Comparison of ENCODE assay signal across 8 cellular contexts in the genomic region with DNA sequence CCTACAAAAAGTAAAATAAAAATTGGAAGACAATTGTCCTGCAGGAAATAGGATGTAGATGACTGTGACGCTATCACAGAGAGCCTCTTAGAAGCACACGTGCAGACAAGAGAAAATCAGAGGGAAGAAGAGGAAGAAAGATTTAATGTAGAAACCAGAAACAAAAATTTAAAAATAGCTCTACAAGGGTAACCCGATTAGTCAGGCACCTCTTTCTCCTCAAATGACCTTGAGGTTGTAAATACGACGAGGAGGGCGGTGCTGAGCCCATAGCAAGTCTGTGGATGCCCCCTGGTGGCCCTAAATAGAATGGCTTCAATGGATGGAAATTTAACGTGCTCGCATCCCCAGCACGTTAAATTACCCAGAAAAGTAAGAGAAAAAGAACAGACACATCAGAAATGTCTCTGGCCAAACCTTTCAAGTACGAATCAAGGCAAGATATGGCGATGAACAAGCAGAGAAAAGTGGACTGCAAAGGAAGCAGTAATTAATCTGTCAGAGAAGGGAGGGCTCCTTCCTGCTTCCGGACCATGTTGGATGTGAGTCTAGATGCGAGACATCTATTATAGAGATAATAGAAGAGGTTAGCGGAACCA. TPM values are rescaled to one million over a fixed set of nuclear protein-coding genes. Genes with fewer than 3 reads are reported as not detected.
DNase-seq lines count a peak whose midpoint lies in the region; ATAC-seq and TF ChIP-seq lines count a peak whose summit lies in the region.

No MANE protein-coding gene starts in this region.

- POLR2A ChIA-PET in AG04450 (lab: Yijun Ruan, JAX), result interaction anchor here (0.6 to 2.8 kb wide), 6 partner anchors 10 to 61 kb away, joined by 3 to 17 read pairs (median 4); partner anchors contain the start of genes BICRAL and TBCC
- POLR2A ChIA-PET in activated CD4-positive, alpha-beta memory T cell treated with anti-CD3 and anti-CD28 coated beads for 36 hours (lab: Charles Lee), result interaction anchor here (1.3 to 2.5 kb wide), 4 partner anchors 19 to 89 kb away, joined by 3 to 15 read pairs (median 4); partner anchors contain the start of gene TBCC

- DNase-seq in AG04450 (ENCODE audit: low read depth, low spot score) (peak; percentile 87), NCI-H748 treated with DMSO at 0.1 percent for 48 hours (lab: John Stamatoyannopoulos, UW) (peak; percentile 80), lung microvascular endothelial cell (ENCODE audit: low read depth in 2 of 2) (peak; percentile 88 to 89)
- DNase-seq in activated CD4-positive, alpha-beta memory T cell treated with anti-CD3 and anti-CD28 coated beads for 36 hours, result peak; percentile 80
- peak; percentile 65 for DNase-seq in effector CD4-positive, alpha-beta T cell
- peak; percentile 58 for DNase-seq in stimulated activated CD8-positive, alpha-beta memory T cell treated with anti-CD3 and anti-CD28 coated beads, Interleukin-12 subunit alpha, Interleukin-12 subunit beta, amount 100 ng/mL, for 1 hour (ENCODE audit: low read depth)

- peaks cover 2% of the 10 kb centered on the region; the same call in 1 of the 2 replicates for H3K9me3 ChIP-seq in AG04450 (ENCODE audit: control insufficient read depth, insufficient read depth, low read length)

- TF ChIP-seq CTCF in AG04450 (IDR thresholded peaks at IDR 0.05; ENCODE audit: low read depth, low read length), result peak; percentile 93

- intact Hi-C loops in activated CD4-positive, alpha-beta memory T cell treated with anti-CD3 and anti-CD28 coated beads for 36 hours (cut with micrococcal nuclease), result loop anchor here (1.0 to 5.0 kb wide), 7 partner anchors 20 to 171 kb away; partner anchors contain the start of genes BICRAL, RPL7L1 and TBCC

- H3K9me3 Mint-ChIP-seq in activated CD4-positive, alpha-beta memory T cell treated with anti-CD3 and anti-CD28 coated beads for 36 hours, result no peaks in the 10 kb centered on the region

- ATAC-seq in GM18870 (IDR thresholded peaks at IDR 0.05; ENCODE audit: unreplicated experiment) (peak; percentile 52), HG03521 (IDR thresholded peaks at IDR 0.05; ENCODE audit: unreplicated experiment) (peak; percentile 71)

- CTCF ChIA-PET in AG04450 (lab: Charles Lee), result interaction anchor here (0.6 to 4.2 kb wide), 30 partner anchors 9 to 179 kb away, joined by 3 to 57 read pairs (median 4); partner anchors contain the start of genes RPL7L1 and TBCC
- CTCF ChIA-PET in activated CD4-positive, alpha-beta memory T cell treated with anti-CD3 and anti-CD28 coated beads for 36 hours (lab: Charles Lee), result interaction anchor here (0.5 to 4.1 kb wide), 47 partner anchors 8 to 512 kb away, joined by 3 to 88 read pairs (median 4); partner anchors contain the start of genes CNPY3, RPL7L1 and TBCC

- H3K27me3 ChIP-seq in AG04450 (ENCODE audit: control insufficient read depth, insufficient read depth, low read length), result no peaks in the 10 kb centered on the region

- H3K27ac Mint-ChIP-seq in activated CD4-positive, alpha-beta memory T cell treated with anti-CD3 and anti-CD28 coated beads for 36 hours, result peak overlapping the region; percentile 93

- no peaks in the 10 kb centered on the region for H3K36me3 Mint-ChIP-seq in activated CD4-positive, alpha-beta memory T cell treated with anti-CD3 and anti-CD28 coated beads for 36 hours

- H3K4me3 ChIP-seq in AG04450 (ENCODE audit: low read depth, low read length), result peak overlapping the region; percentile 40

- H3K27ac ChIP-seq in AG04450 (ENCODE audit: low read depth, low read length), result peak overlapping the region; percentile 49

- H3K4me1 Mint-ChIP-seq in activated CD4-positive, alpha-beta memory T cell treated with anti-CD3 and anti-CD28 coated beads for 36 hours (ENCODE audit: low read depth), result peaks cover 20% of the 10 kb centered on the region

- H3K4me3 Mint-ChIP-seq in activated CD4-positive, alpha-beta memory T cell treated with anti-CD3 and anti-CD28 coated beads for 36 hours, result peak overlapping the region; percentile 77

- no peaks in the 10 kb centered on the region for H3K27me3 Mint-ChIP-seq in activated CD4-positive, alpha-beta memory T cell treated with anti-CD3 and anti-CD28 coated beads for 36 hours

RNA-seq across cellular contexts. Expression of gene PRPH2, which starts 4.2 kb away (rescaled TPM):
- 0.86 and 0.97 TPM in 2 replicates for polyA plus RNA-seq in AG04450 (2011; rRNA removed)
- polyA minus RNA-seq in AG04450 (2011; rRNA and poly(A)+ RNA removed), result 1.3 and 1.8 TPM in 2 replicates
- not detected for total RNA-seq in activated CD4-positive, alpha-beta memory T cell treated with anti-CD3 and anti-CD28 coated beads for 36 hours
- total RNA-seq in lung microvascular endothelial cell, result 0.44 and 0.60 TPM in 2 replicates

RNA-seq across cellular contexts. Expression of gene TBCC, which starts 19.3 kb away (rescaled TPM):
- 19.6 and 21.7 TPM in 2 replicates for polyA plus RNA-seq in AG04450 (2011; rRNA removed)
- 15.6 and 17.7 TPM in 2 replicates for polyA minus RNA-seq in AG04450 (2011; rRNA and poly(A)+ RNA removed)
- total RNA-seq in activated CD4-positive, alpha-beta memory T cell treated with anti-CD3 and anti-CD28 coated beads for 36 hours, result 10 to 100 TPM; 17.3 TPM
- total RNA-seq in lung microvascular endothelial cell, result 26.4 and 35.5 TPM in 2 replicates

RNA-seq across cellular contexts. Expression of gene BICRAL, which starts 55.3 kb away (rescaled TPM):
- polyA plus RNA-seq in AG04450 (2011; rRNA removed), result 5.8 and 7.0 TPM in 2 replicates
- 10.1 and 11.9 TPM in 2 replicates for polyA minus RNA-seq in AG04450 (2011; rRNA and poly(A)+ RNA removed)
- total RNA-seq in activated CD4-positive, alpha-beta memory T cell treated with anti-CD3 and anti-CD28 coated beads for 36 hours, result 10 to 100 TPM; 12.0 to 12.1 TPM
- total RNA-seq in lung microvascular endothelial cell, result 2.8 and 5.6 TPM in 2 replicates

Comparison
In these comparisons a context has a peak if more than half of its experiments do, and no peak if none do; other contexts are left out.
1. Peak in every context shown above with its lines: DNase-seq, ATAC-seq, H3K4me3 ChIP-seq and H3K27ac ChIP-seq.